Comparison of ENCODE assay signal across 1 cellular context in genomic region chr1:148304973-148305372, GRCh38.
A peak's percentile ranks its signal among the peaks of the same experiment; 100 is the strongest.
TF ChIP-seq lines count a peak whose summit lies in the region.
"Not testable (repeated sequence)": the region's sequence is repeated elsewhere in the genome, so short reads cannot be mapped to it uniquely, and the experiment has no call there.

No MANE protein-coding gene starts in this region.

TF ChIP-seq in HepG2, 621 proteins besides CTCF, POLR2A, EP300 and RAD21 (continued from another document):
- peak in 1 of 2 experiments; percentile 92; a peak in 2 of 4 replicates for TF ChIP-seq ATF4 (CRISPR knock-in tag; IDR thresholded peaks at IDR 0.05)
- peak; percentile 80 for TF ChIP-seq ZNF7 (CRISPR knock-in tag; IDR thresholded peaks at IDR 0.05)
- peak; percentile 38; the same call in 1 of the 2 replicates for TF ChIP-seq GABPB1 (CRISPR knock-in tag; IDR thresholded peaks at IDR 0.05)
- TF ChIP-seq GABPA (IDR thresholded peaks at IDR 0.05; ENCODE audit: low read depth, low read length): not testable (repeated sequence)
- TF ChIP-seq GABPA (CRISPR knock-in tag; IDR thresholded peaks at IDR 0.05; ENCODE audit: low read depth): peak; percentile 28; the same call in 1 of the 2 replicates
